Comparison of ENCODE assay signal across 7 cellular contexts in the genomic region with DNA sequence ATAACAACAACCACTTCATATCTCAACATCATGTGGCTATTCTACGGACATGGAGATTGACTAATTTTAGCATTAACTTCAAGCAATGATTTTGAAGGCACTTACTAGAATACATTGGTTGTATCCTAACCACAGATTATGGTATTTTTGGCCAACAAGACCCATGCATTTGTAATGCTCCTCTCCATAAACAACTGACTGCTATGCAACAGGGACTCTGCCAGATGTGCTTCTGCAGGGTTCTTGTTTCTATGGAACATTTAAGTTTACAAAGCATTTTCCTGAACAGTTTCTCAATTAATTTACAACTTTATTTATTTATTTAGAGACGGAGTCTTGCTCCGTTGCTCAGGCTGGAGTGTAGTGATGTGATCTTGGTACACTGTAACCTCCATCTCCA.
"Had no signal": no experiment of that assay in that cellular context is flagged by ENCODE, and none has a peak within 500 bp of the region (broad histone marks: within the 10 kb centered on the region; RNA-seq: fewer than 3 reads in every experiment).

No MANE protein-coding gene starts in this region.

- H3K4me3 ChIP-seq: GM23338, K562 had no signal

- H3K27ac ChIP-seq: HL-60 had no signal

- ATAC-seq: GM23338, HepG2, K562 had no signal

- H2AFZ ChIP-seq: GM23338 had no signal

- DNase-seq: H9, HCEC 1CT, KG1 had no signal

- H3K4me2 ChIP-seq: GM23338 had no signal
